7 cellular contexts compared by ENCODE assay signal in the genomic region with DNA sequence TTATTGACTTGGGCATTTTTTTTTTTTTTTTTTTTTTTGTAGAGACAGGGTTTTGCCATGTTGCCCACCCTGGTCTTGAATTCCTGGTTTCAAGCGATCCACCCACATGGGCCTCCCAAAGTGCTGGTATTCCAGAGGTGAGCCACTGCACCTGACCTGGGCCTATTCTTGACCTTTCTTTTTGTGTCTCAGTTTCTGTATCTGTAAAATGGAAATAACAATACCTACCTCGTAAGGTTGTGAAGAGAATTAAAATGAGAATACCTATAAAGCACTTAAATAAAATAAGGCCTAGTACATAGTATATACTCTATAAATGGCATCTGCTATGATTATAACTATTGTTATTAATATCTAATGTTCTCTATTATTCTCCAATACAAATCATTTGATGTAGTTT.
"Had no signal": no experiment of that assay in that cellular context is flagged by ENCODE, and none has a peak within 500 bp of the region (broad histone marks: within the 10 kb centered on the region; RNA-seq: fewer than 3 reads in every experiment).

No MANE protein-coding gene starts in this region.

- FAIRE-seq: H1, HTR-8/SVneo had no signal

- H2AFZ ChIP-seq: GM23338 had no signal

- H3K27ac Mint-ChIP-seq: GM23338, H9, IgD-negative memory B cell had no signal

- ATAC-seq: GM23338 had no signal

- H3K4me3 ChIP-seq: GM23338 had no signal

- H3K27me3 Mint-ChIP-seq: IgD-negative memory B cell had no signal

- H3K36me3 Mint-ChIP-seq: IgD-negative memory B cell had no signal

- H3K9me3 Mint-ChIP-seq: GM23338, H9, IgD-negative memory B cell had no signal

- H3K4me3 Mint-ChIP-seq: GM23338, H9, IgD-negative memory B cell had no signal

- DNase-seq: H9, HCEC 1CT, KG1 had no signal
